Comparison of ENCODE assay signal across 38 cellular contexts in genomic region chr3:190429681-190430080, GRCh38. TPM values are rescaled to one million over a fixed set of nuclear protein-coding genes. Genes with fewer than 3 reads are reported as not detected.
DNase-seq lines count a peak whose midpoint lies in the region; TF ChIP-seq lines count a peak whose summit lies in the region.
"Had no signal": no experiment of that assay in that cellular context is flagged by ENCODE, and none has a peak within 500 bp of the region (broad histone marks: within the 10 kb centered on the region; RNA-seq: fewer than 3 reads in every experiment).

No MANE protein-coding gene starts in this region.

- no peaks in the 10 kb centered on the region for H3K27me3 ChIP-seq in MM.1S (replicated peaks; ENCODE audit: insufficient read depth, low read length)
- H3K27me3 ChIP-seq: hepatocyte, SJCRH30, upper lobe of left lung had no signal

- H3K4me1 ChIP-seq in MM.1S (ENCODE audit: low read length), result no peaks in the 10 kb centered on the region
- H3K4me1 ChIP-seq: SJCRH30 had no signal

- H3K9me3 ChIP-seq in SK-N-MC (ENCODE audit: low read depth, low read length) (no peaks in the 10 kb centered on the region; the same call in 1 of the 2 replicates), MM.1S (replicated peaks; ENCODE audit: insufficient read depth, low read length) (no peaks in the 10 kb centered on the region)
- H3K9me3 ChIP-seq: SJCRH30, upper lobe of left lung had no signal

- H3K4me3 ChIP-seq in SK-N-MC (peak overlapping the region; percentile 16; the same call in 1 of the 2 replicates), epithelial cell of esophagus (ENCODE audit: low read length) (no peak overlapping the region), skeletal muscle cell (ENCODE audit: low read depth, low read length) (no peak overlapping the region), MM.1S (ENCODE audit: low read length) (no peak overlapping the region)
- H3K4me3 ChIP-seq: hepatocyte, SJCRH30, skin epidermis, upper lobe of left lung had no signal

- 0 out of 2 replicates have a peak overlapping the region, but pooled peaks have one; percentile 10 for H3K27ac ChIP-seq in SK-N-MC
- H3K27ac ChIP-seq in MM.1S (ENCODE audit: low read length), result no peak overlapping the region
- H3K27ac ChIP-seq: hepatocyte, SJCRH30, skin epidermis, upper lobe of left lung, WERI-Rb-1 had no signal

- no peak overlapping the region for H2AFZ ChIP-seq in MM.1S (ENCODE audit: low read length)
- H2AFZ ChIP-seq: hepatocyte had no signal

- no peaks in the 10 kb centered on the region for H3K9me3 Mint-ChIP-seq in activated naive CD8-positive, alpha-beta T cell treated with anti-CD3 and anti-CD28 coated beads for 36 hours
- H3K9me3 Mint-ChIP-seq: activated naive CD4-positive, alpha-beta T cell treated with anti-CD3 and anti-CD28 coated beads, Interleukin-2, amount 50 U/mL, for 24 hours; activated T-helper 2 cell treated with anti-CD3 and anti-CD28 coated beads, Interferon-gamma antibody, Interleukin-2, Interleukin-4, amounts not matched to agents 10 μg/mL and 5 μg/mL and 100 μg/mL, durations not matched to agents 14 hours and 24 hours and 36 hours; CD4-positive, CD25-positive, alpha-beta regulatory T cell; effector memory CD8-positive, alpha-beta T cell had no signal

- H3K27ac Mint-ChIP-seq in activated naive CD8-positive, alpha-beta T cell treated with anti-CD3 and anti-CD28 coated beads for 36 hours, result no peak overlapping the region
- H3K27ac Mint-ChIP-seq: activated naive CD4-positive, alpha-beta T cell treated with anti-CD3 and anti-CD28 coated beads, Interleukin-2, amount 50 U/mL, for 24 hours; activated T-helper 2 cell treated with anti-CD3 and anti-CD28 coated beads, Interferon-gamma antibody, Interleukin-2, Interleukin-4, amounts not matched to agents 10 μg/mL and 5 μg/mL and 100 μg/mL, durations not matched to agents 14 hours and 24 hours and 36 hours; CD4-positive, CD25-positive, alpha-beta regulatory T cell; effector memory CD8-positive, alpha-beta T cell; nephron had no signal

- no peaks in the 10 kb centered on the region for H3F3A ChIP-seq in MM.1S (ENCODE audit: insufficient read depth, low read length)

- H3K9me2 ChIP-seq in MM.1S (replicated peaks; ENCODE audit: insufficient read depth, low read length), result no peaks in the 10 kb centered on the region

- H3K27me3 Mint-ChIP-seq in activated naive CD8-positive, alpha-beta T cell treated with anti-CD3 and anti-CD28 coated beads for 36 hours, result peaks cover 22% of the 10 kb centered on the region

- TF ChIP-seq CTCF in epithelial cell of esophagus (IDR thresholded peaks at IDR 0.05; ENCODE audit: insufficient read depth, low read depth, low read length, missing control alignments), result no peak
- no peak for TF ChIP-seq CTCF in MM.1S (IDR thresholded peaks at IDR 0.05; ENCODE audit: low read length)

- no peaks in the 10 kb centered on the region for H3K36me3 Mint-ChIP-seq in activated naive CD8-positive, alpha-beta T cell treated with anti-CD3 and anti-CD28 coated beads for 36 hours
- H3K36me3 Mint-ChIP-seq: activated naive CD4-positive, alpha-beta T cell treated with anti-CD3 and anti-CD28 coated beads, Interleukin-2, amount 50 U/mL, for 24 hours; CD4-positive, CD25-positive, alpha-beta regulatory T cell had no signal

- H4K20me1 ChIP-seq in MM.1S (ENCODE audit: insufficient read depth, low read length), result no peaks in the 10 kb centered on the region

- DNase-seq in GM04504 (ENCODE audit: low read depth) (peak; percentile 10), SK-N-MC (ENCODE audit: low read depth, low spot score) (peak; percentile 75), epithelial cell of esophagus (ENCODE audit: low read depth) (peak; percentile 20), skeletal muscle cell (ENCODE audit: low read depth) (peak; percentile 19), MM.1S (no peak)
- DNase-seq in stimulated activated CD4-positive, alpha-beta T cell treated with anti-CD3 and anti-CD28 coated beads, Interleukin-15, amount 100 ng/mL, for 24 hours, result no peak
- DNase-seq in activated naive CD8-positive, alpha-beta T cell treated with anti-CD3 and anti-CD28 coated beads for 36 hours, result no peak
- DNase-seq: activated CD4-positive, alpha-beta T cell treated with anti-CD3 and anti-CD28 coated beads for 4 hours; anterior cingulate cortex; caudate nucleus; CD4-positive, CD25-positive, alpha-beta regulatory T cell; cortex of kidney; DND-41; effector memory CD8-positive, alpha-beta T cell; erythroblast; foreskin melanocyte; Karpas-422; left cardiac atrium; MV-4-11; NCI-H146; NCI-H446; NCI-H748 treated with DMSO at 0.1 percent for 48 hours; SJCRH30; stimulated activated naive CD4-positive, alpha-beta T cell; T1000; upper lobe of left lung; WERI-Rb-1 had no signal

- H3K4me2 ChIP-seq in MM.1S (ENCODE audit: low read depth, low read length), result no peak overlapping the region
- H3K4me2 ChIP-seq: hepatocyte had no signal

- H3K36me3 ChIP-seq in SK-N-MC (ENCODE audit: insufficient read depth, low read length) (no peaks in the 10 kb centered on the region), MM.1S (replicated peaks; ENCODE audit: insufficient read depth, low read length) (no peaks in the 10 kb centered on the region)
- H3K36me3 ChIP-seq: SJCRH30, upper lobe of left lung, WERI-Rb-1 had no signal

- no peaks in the 10 kb centered on the region for H3K4me1 Mint-ChIP-seq in activated naive CD8-positive, alpha-beta T cell treated with anti-CD3 and anti-CD28 coated beads for 36 hours
- H3K4me1 Mint-ChIP-seq: nephron had no signal

- no peak overlapping the region for H3K4me3 Mint-ChIP-seq in activated naive CD8-positive, alpha-beta T cell treated with anti-CD3 and anti-CD28 coated beads for 36 hours
- H3K4me3 Mint-ChIP-seq: activated naive CD4-positive, alpha-beta T cell treated with anti-CD3 and anti-CD28 coated beads, Interleukin-2, amount 50 U/mL, for 24 hours; CD4-positive, CD25-positive, alpha-beta regulatory T cell; effector memory CD8-positive, alpha-beta T cell; nephron had no signal

- peak overlapping the region; percentile 7 for H3K9ac ChIP-seq in SK-N-MC (ENCODE audit: insufficient read length)
- no peak overlapping the region for H3K9ac ChIP-seq in MM.1S (ENCODE audit: low read length)

- H3K79me2 ChIP-seq in MM.1S (ENCODE audit: low read length), result no peaks in the 10 kb centered on the region
- H3K79me2 ChIP-seq: hepatocyte had no signal

RNA-seq across cellular contexts. Expression of gene TMEM207, which starts 20.0 kb away (rescaled TPM):
- total RNA-seq in activated naive CD8-positive, alpha-beta T cell treated with anti-CD3 and anti-CD28 coated beads for 36 hours, result not detected
- total RNA-seq: activated T-helper 2 cell treated with anti-CD3 and anti-CD28 coated beads, Interferon-gamma antibody, Interleukin-2, Interleukin-4, amounts not matched to agents 10 μg/mL and 5 μg/mL and 100 μg/mL, durations not matched to agents 14 hours and 24 hours and 36 hours; CD4-positive, CD25-positive, alpha-beta regulatory T cell; H1; HepG2; left cardiac atrium; lung microvascular endothelial cell; mucosa of gallbladder; osteocyte; RPMI7951; SJCRH30; upper lobe of left lung had no signal

RNA-seq across cellular contexts. Expression of gene CLDN16, which starts 41.7 kb away (rescaled TPM):
- not detected for total RNA-seq in activated naive CD8-positive, alpha-beta T cell treated with anti-CD3 and anti-CD28 coated beads for 36 hours
- total RNA-seq: activated T-helper 2 cell treated with anti-CD3 and anti-CD28 coated beads, Interferon-gamma antibody, Interleukin-2, Interleukin-4, amounts not matched to agents 10 μg/mL and 5 μg/mL and 100 μg/mL, durations not matched to agents 14 hours and 24 hours and 36 hours; CD4-positive, CD25-positive, alpha-beta regulatory T cell; H1; lung microvascular endothelial cell; osteocyte; RPMI7951; SJCRH30 had no signal

Comparison
In these comparisons a context has a peak if more than half of its experiments do, and no peak if none do; other contexts are left out.
1. DNase-seq: peak in GM04504 (single experiment), SK-N-MC (single experiment), epithelial cell of esophagus (single experiment) and skeletal muscle cell (single experiment); none in MM.1S (single experiment), stimulated activated CD4-positive, alpha-beta T cell treated with anti-CD3 and anti-CD28 coated beads, Interleukin-15, amount 100 ng/mL, for 24 hours (single experiment) and activated naive CD8-positive, alpha-beta T cell treated with anti-CD3 and anti-CD28 coated beads for 36 hours (single experiment).